12 cellular contexts compared by ENCODE assay signal in the genomic region with DNA sequence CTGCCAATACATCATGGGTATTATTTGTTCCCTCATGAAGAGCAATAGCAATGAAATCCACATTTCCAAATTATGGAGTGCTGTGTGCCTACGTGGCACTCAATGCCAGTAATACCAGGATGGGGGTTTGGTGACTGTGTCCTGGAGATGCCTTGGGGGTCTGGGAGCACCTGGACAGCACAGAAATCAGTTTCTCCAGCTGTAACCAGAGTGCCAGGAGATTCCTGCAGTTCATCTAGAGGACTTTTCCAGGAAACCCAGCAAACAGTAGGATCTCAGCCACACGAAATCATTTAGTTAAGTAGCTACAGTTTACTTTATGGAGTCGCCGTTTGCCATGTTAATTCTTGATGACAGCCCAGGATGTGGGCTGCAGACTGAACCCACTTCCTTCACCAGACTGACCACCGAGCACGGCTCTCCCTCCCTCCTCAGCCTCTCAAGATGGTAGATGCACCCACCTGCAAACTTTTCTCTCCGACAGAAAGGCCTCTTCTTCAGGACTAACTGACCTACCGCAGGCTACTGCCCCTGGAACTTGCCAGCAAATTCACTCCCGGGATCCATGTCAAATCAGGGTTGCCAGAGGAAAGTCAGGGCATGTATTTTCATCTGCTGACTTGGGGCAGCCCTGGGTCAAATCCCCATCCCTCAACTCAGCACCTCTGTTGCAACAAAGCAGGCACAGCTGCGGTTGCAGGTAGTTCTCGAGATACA. TPM values are rescaled to one million over a fixed set of nuclear protein-coding genes. Genes with fewer than 3 reads are reported as not detected.
A peak's percentile ranks its signal among the peaks of the same experiment; 100 is the strongest.
DNase-seq lines count a peak whose midpoint lies in the region; ATAC-seq and TF ChIP-seq lines count a peak whose summit lies in the region.
"Had no signal": no experiment of that assay in that cellular context is flagged by ENCODE, and none has a peak within 500 bp of the region (broad histone marks: within the 10 kb centered on the region; RNA-seq: fewer than 3 reads in every experiment).

No MANE protein-coding gene starts in this region.

- no peaks in the 10 kb centered on the region for H4K20me1 ChIP-seq in osteoblast (ENCODE audit: insufficient read depth, low read length)

- no peaks in the 10 kb centered on the region for H3K9me3 Mint-ChIP-seq in T-helper 2 cell treated with Interferon-gamma antibody and Interleukin-4, amounts not matched to agents 5 μg/mL and 100 μg/mL, for 36 hours

- no peak overlapping the region for H3K27ac ChIP-seq in osteoblast (ENCODE audit: low read depth, low read length)
- H3K27ac ChIP-seq: 22Rv1 had no signal

- TF ChIP-seq CTCF in osteoblast (IDR thresholded peaks at IDR 0.05; ENCODE audit: extremely low read depth, low read depth, low read length), result no peak

- no peak overlapping the region for H3K4me3 ChIP-seq in osteoblast (ENCODE audit: insufficient read depth, low read length)

- no peaks in the 10 kb centered on the region for H3K9me3 ChIP-seq in osteoblast (ENCODE audit: low read depth, low read length)

- peak overlapping the region; percentile 74 for H2AFZ ChIP-seq in osteoblast (ENCODE audit: low read length)

- no peaks in the 10 kb centered on the region for H3K27me3 ChIP-seq in osteoblast (ENCODE audit: insufficient read depth, low read length)

- DNase-seq in DMS53 (lab: John Stamatoyannopoulos, UW) (peak; percentile 34), DMS53 treated with DMSO at 0.1 percent for 48 hours (lab: John Stamatoyannopoulos, UW; ENCODE audit: unreplicated experiment) (no peak), osteoblast (ENCODE audit: insufficient read length, low spot score, missing footprints) (no peak), SKM-1 treated with dmso at 0.1 percent for 144 hours (lab: John Stamatoyannopoulos, UW; ENCODE audit: unreplicated experiment) (no peak), NCI-H345 treated with DMSO at 0.1 percent for 48 hours (lab: John Stamatoyannopoulos, UW; ENCODE audit: unreplicated experiment) (no peak), foreskin melanocyte (no peak)
- peak; percentile 24 for DNase-seq in T-helper 2 cell treated with Interferon-gamma antibody and Interleukin-4, amounts not matched to agents 5 μg/mL and 100 μg/mL, for 36 hours (ENCODE audit: low spot score)
- DNase-seq: glutamatergic neuron, left cardiac atrium, NCI-H510A had no signal

- H3K4me1 ChIP-seq in osteoblast (ENCODE audit: insufficient read depth, low read length), result no peaks in the 10 kb centered on the region

- H3K36me3 Mint-ChIP-seq in T-helper 2 cell treated with Interferon-gamma antibody and Interleukin-4, amounts not matched to agents 5 μg/mL and 100 μg/mL, for 36 hours (ENCODE audit: low read depth), result peaks cover 59% of the 10 kb centered on the region

- H3K4me2 ChIP-seq in osteoblast (ENCODE audit: insufficient read depth, low read length), result no peak overlapping the region

- H3K4me1 Mint-ChIP-seq in T-helper 2 cell treated with Interferon-gamma antibody and Interleukin-4, amounts not matched to agents 5 μg/mL and 100 μg/mL, for 36 hours (ENCODE audit: low read depth), result peaks cover 25% of the 10 kb centered on the region

- no peaks in the 10 kb centered on the region for H3K79me2 ChIP-seq in osteoblast (ENCODE audit: insufficient read depth, low read length)

- no peaks in the 10 kb centered on the region for H3K27me3 Mint-ChIP-seq in T-helper 2 cell treated with Interferon-gamma antibody and Interleukin-4, amounts not matched to agents 5 μg/mL and 100 μg/mL, for 36 hours (ENCODE audit: low read depth)

- H3K36me3 ChIP-seq in osteoblast (ENCODE audit: insufficient read depth, low read length), result peaks cover 17% of the 10 kb centered on the region

- peak overlapping the region; percentile 23 for H3K4me3 Mint-ChIP-seq in T-helper 2 cell treated with Interferon-gamma antibody and Interleukin-4, amounts not matched to agents 5 μg/mL and 100 μg/mL, for 36 hours

- peak; percentile 39 for ATAC-seq in HG02885 (IDR thresholded peaks at IDR 0.05; ENCODE audit: poor library complexity, unreplicated experiment)

- peak overlapping the region; percentile 80 for H3K27ac Mint-ChIP-seq in T-helper 2 cell treated with Interferon-gamma antibody and Interleukin-4, amounts not matched to agents 5 μg/mL and 100 μg/mL, for 36 hours

RNA-seq across cellular contexts. Expression of a gene that starts 30.3 kb away (rescaled TPM):
- total RNA-seq in osteoblast, result 2.5 and 3.5 TPM in 2 replicates

Comparison
In these comparisons a context has a peak if more than half of its experiments do, and no peak if none do; other contexts are left out.
1. DNase-seq: peak in DMS53 (single experiment) and T-helper 2 cell treated with Interferon-gamma antibody and Interleukin-4, amounts not matched to agents 5 μg/mL and 100 μg/mL, for 36 hours (single experiment); none in DMS53 treated with DMSO at 0.1 percent for 48 hours (single experiment), osteoblast (single experiment), SKM-1 treated with dmso at 0.1 percent for 144 hours (single experiment), NCI-H345 treated with DMSO at 0.1 percent for 48 hours (single experiment) and foreskin melanocyte (single experiment).